In genomic region chr20:57207251-57207650, GRCh38 we compare ENCODE assay signal across 19 cellular contexts. TPM values are rescaled to one million over a fixed set of nuclear protein-coding genes. Genes with fewer than 3 reads are reported as not detected.
DNase-seq lines count a peak whose midpoint lies in the region; ATAC-seq, FAIRE-seq and TF ChIP-seq lines count a peak whose summit lies in the region.
"Had no signal": no experiment of that assay in that cellular context is flagged by ENCODE, and none has a peak within 500 bp of the region (broad histone marks: within the 10 kb centered on the region; RNA-seq: fewer than 3 reads in every experiment).

No MANE protein-coding gene starts in this region.

- H3K27ac ChIP-seq in GM23338 (ENCODE audit: low read depth) (no peak overlapping the region), K562 (ENCODE audit: extremely low read depth, low read depth, low read length) (no peak overlapping the region), colonic mucosa (no peak overlapping the region)

- no peak overlapping the region for H3K4me2 ChIP-seq in GM23338
- H3K4me2 ChIP-seq in K562 (ENCODE audit: insufficient read depth, low read length), result no peak overlapping the region

- ATAC-seq in GM23338 (no peak), K562 (no peak), GM21447 (IDR thresholded peaks at IDR 0.05; ENCODE audit: unreplicated experiment) (no peak), GM19397 (IDR thresholded peaks at IDR 0.05; ENCODE audit: unreplicated experiment) (no peak)

- 2% methylated on average over 3 of the region's 3 CpGs for WGBS in K562 (ENCODE audit: insufficient coverage, low coverage, missing lambda C conversion rate)

- no peaks in the 10 kb centered on the region for H4K20me1 ChIP-seq in GM23338 (replicated peaks; ENCODE audit: insufficient read depth)
- H4K20me1 ChIP-seq in K562 (replicated peaks; ENCODE audit: control insufficient read depth, insufficient read depth, low read length), result 0 out of 2 replicates have a peak, but pooled peaks cover 4% of the 10 kb centered on the region

- TF ChIP-seq POLR2A in K562 (conservative IDR thresholded peaks at IDR 0.05), result no peak

- FAIRE-seq in K562 (lab: Jason Lieb, UNC), result no peak
- FAIRE-seq: A204.1, D721Med, GM12892, GM18507, H1 had no signal

- no peak overlapping the region for H3K9ac ChIP-seq in K562 (ENCODE audit: insufficient read depth in 1 of 2, low read depth in 2 of 2, low read length in 2 of 2)
- no peak overlapping the region for H3K9ac ChIP-seq in colonic mucosa (ENCODE audit: low read depth in 2 of 2, low read length in 2 of 2)

- H3K36me3 ChIP-seq in GM23338 (ENCODE audit: insufficient read depth) (no peaks in the 10 kb centered on the region), K562 (ENCODE audit: control insufficient read depth, insufficient read depth, low read length) (no peaks in the 10 kb centered on the region), colonic mucosa (no peaks in the 10 kb centered on the region)
- H3K36me3 ChIP-seq: BE2C had no signal

- H3K9me3 ChIP-seq in K562 (replicated peaks; ENCODE audit: control insufficient read depth, insufficient read depth, low read depth, low read length) (no peaks in the 10 kb centered on the region), colonic mucosa (no peaks in the 10 kb centered on the region)
- H3K9me3 ChIP-seq: BE2C had no signal

- POLR2A ChIA-PET in K562 (lab: Yijun Ruan, JAX), result no interaction called here

- intact Hi-C loops in K562 (cut with micrococcal nuclease), result no loop called here
- intact Hi-C loops in colonic mucosa (cut with DNase I), result no loop called here

- CTCF ChIA-PET in K562 (lab: Yijun Ruan, JAX; ENCODE audit: low intra/inter-chr PET ratio), result no interaction called here

- no peak for TF ChIP-seq EP300 in K562 (IDR thresholded peaks at IDR 0.05; ENCODE audit: low read length)

- H3K27me3 Mint-ChIP-seq in GM23338 (ENCODE audit: insufficient read depth, low read depth, poor library complexity) (peaks cover 4% of the 10 kb centered on the region), progenitor cell of endocrine pancreas (no peaks in the 10 kb centered on the region)

- no TSS peak for BruUV-seq in K562 (replicated peaks; lab: Mats Ljungman, UMichigan)

- in situ Hi-C loops in K562 (cut with MboI), result no loop called here

- H3K27me3 ChIP-seq in GM23338 (ENCODE audit: insufficient read depth), result no peaks in the 10 kb centered on the region
- peaks cover 34 to 53% of the 10 kb centered on the region in 2 experiments for H3K27me3 ChIP-seq in K562 (ENCODE audit: control insufficient read depth in 2 of 2, insufficient read depth in 2 of 2, low read length in 2 of 2)
- no peaks in the 10 kb centered on the region for H3K27me3 ChIP-seq in colonic mucosa
- H3K27me3 ChIP-seq: BE2C had no signal

- H3K36me3 Mint-ChIP-seq in GM23338 (ENCODE audit: low read depth) (peaks cover 3% of the 10 kb centered on the region), progenitor cell of endocrine pancreas (ENCODE audit: insufficient read depth) (peaks cover 10% of the 10 kb centered on the region)
- H3K36me3 Mint-ChIP-seq: CD4-positive, CD25-positive, alpha-beta regulatory T cell had no signal

- H3K4me1 ChIP-seq in GM23338 (ENCODE audit: insufficient read depth), result peaks cover 7% of the 10 kb centered on the region
- H3K4me1 ChIP-seq in K562 (replicated peaks in 1 of 2; ENCODE audit: control insufficient read depth in 2 of 2, insufficient read depth in 2 of 2, low read length in 2 of 2), result peaks cover 0 to 3% of the 10 kb centered on the region in 2 experiments; a peak in 1 of 5 replicates
- peaks cover 2% of the 10 kb centered on the region for H3K4me1 ChIP-seq in colonic mucosa
- H3K4me1 ChIP-seq: BE2C had no signal

- H3K4me3 ChIP-seq in GM23338 (no peak overlapping the region), K562 (no peak overlapping the region), colonic mucosa (no peak overlapping the region)

- no peak overlapping the region for H2AFZ ChIP-seq in GM23338
- no peak overlapping the region for H2AFZ ChIP-seq in K562 (ENCODE audit: low read depth, low read length)

- no peak for TF ChIP-seq CTCF in GM23338 (conservative IDR thresholded peaks at IDR 0.05; ENCODE audit: low read depth in 2 of 2)
- TF ChIP-seq CTCF in K562 (IDR thresholded peaks at IDR 0.05 in 2 of 3, conservative IDR thresholded peaks at IDR 0.05 in 1 of 3; ENCODE audit: insufficient read depth in 2 of 3, low read depth in 1 of 3, low read length in 3 of 3), result no peak
- TF ChIP-seq CTCF in progenitor cell of endocrine pancreas (IDR thresholded peaks at IDR 0.05; ENCODE audit: unreplicated experiment), result no peak
- no peak for TF ChIP-seq CTCF in colonic mucosa (IDR thresholded peaks at IDR 0.05)

- no peaks in the 10 kb centered on the region for H3K9me2 ChIP-seq in GM23338 (ENCODE audit: insufficient read depth)

- H3K4me3 Mint-ChIP-seq in GM23338 (no peak overlapping the region), progenitor cell of endocrine pancreas (ENCODE audit: low read depth) (no peak overlapping the region)
- H3K4me3 Mint-ChIP-seq: CD4-positive, CD25-positive, alpha-beta regulatory T cell; H9 had no signal

- H3K9me3 Mint-ChIP-seq in GM23338, result peaks cover 8% of the 10 kb centered on the region
- H3K9me3 Mint-ChIP-seq in progenitor cell of endocrine pancreas (ENCODE audit: low read depth), result peaks cover 5% of the 10 kb centered on the region

- no peaks in the 10 kb centered on the region for H3K9me1 ChIP-seq in K562 (ENCODE audit: control insufficient read depth, insufficient read depth, low read length)

- H3K79me2 ChIP-seq in GM23338 (replicated peaks; ENCODE audit: insufficient read depth) (no peaks in the 10 kb centered on the region), K562 (ENCODE audit: control insufficient read depth, insufficient read depth, low read length) (no peaks in the 10 kb centered on the region)

- DNase-seq in A172 (ENCODE audit: low spot score), result peak; percentile 52
- no peak for DNase-seq in GM23338 (ENCODE audit: low spot score)
- no peak for DNase-seq in K562 (ENCODE audit: extremely low read depth in 1 of 4, low spot score in 3 of 4)
- no peak for DNase-seq in progenitor cell of endocrine pancreas (ENCODE audit: low spot score, unreplicated experiment)
- DNase-seq in colonic mucosa, result no peak
- DNase-seq: ACHN; BE2C; C1 segment of cervical spinal cord; Caco-2; CD4-positive, CD25-positive, alpha-beta regulatory T cell; GDM1; H9 had no signal

- H3K4me1 Mint-ChIP-seq in GM23338 (peaks cover 15% of the 10 kb centered on the region), progenitor cell of endocrine pancreas (ENCODE audit: low read depth) (peaks cover 41% of the 10 kb centered on the region)
- H3K4me1 Mint-ChIP-seq: CD4-positive, CD25-positive, alpha-beta regulatory T cell had no signal

- TF ChIP-seq RAD21 in K562 (CRISPR knock-in tag; conservative IDR thresholded peaks at IDR 0.05 in 1 of 2, IDR thresholded peaks at IDR 0.05 in 1 of 2), result no peak

- no peak overlapping the region for H3K27ac Mint-ChIP-seq in GM23338
- peak overlapping the region; percentile 2 for H3K27ac Mint-ChIP-seq in progenitor cell of endocrine pancreas
- H3K27ac Mint-ChIP-seq: CD4-positive, CD25-positive, alpha-beta regulatory T cell had no signal

- H3F3A ChIP-seq in GM23338 (replicated peaks; ENCODE audit: low read depth), result no peaks in the 10 kb centered on the region

TF ChIP-seq in GM23338, 12 proteins besides CTCF, POLR2A, EP300 and RAD21:
- no peak for TF ChIP-seq EZH2 (IDR thresholded peaks at IDR 0.05; ENCODE audit: low read depth, unreplicated experiment)
- peak; percentile 72 for TF ChIP-seq ZNF331 (CRISPR knock-in tag; IDR thresholded peaks at IDR 0.05; ENCODE audit: low read depth)

TF ChIP-seq in K562, 482 proteins besides CTCF, POLR2A, EP300 and RAD21 (continues in another document):
- no peak for TF ChIP-seq EGR1 (conservative IDR thresholded peaks at IDR 0.05)
- no peak for TF ChIP-seq ELK3 (CRISPR knock-in tag; IDR thresholded peaks at IDR 0.05)

RNA-seq across cellular contexts. Expression of gene BMP7, which starts 59.2 kb away (rescaled TPM):
- 7.8 and 10.2 TPM in 2 replicates for total RNA-seq in A172 (2014; rRNA removed; shearing (Covaris generic))
- total RNA-seq in GM23338 (2014; rRNA removed; shearing (Covaris generic)), result 16.6 and 22.8 TPM in 2 replicates
- polyA plus RNA-seq in GM23338 (2016; fragmentation: Nextera tagmentation; extraction: Ambion mirVana) (15.9 and 17.8 TPM in 2 replicates), K562 (2011; rRNA removed) (not detected in 2 replicates), K562 (2014; fragmentation: Illumina TruSeq; extraction: Trizol) (not detected in 2 replicates), K562 (2014; fragmentation: Nextera tagmentation; extraction: Ambion mirVana) (not detected), K562 (2014; rRNA removed) (not detected in 2 replicates)
- total RNA-seq in K562 (2011; cell fraction: chromatin; rRNA removed; ENCODE audit: low replicate concordance), result not detected in 2 replicates
- total RNA-seq in K562 (2011; cell fraction: nucleolus; rRNA removed), result not detected in 2 replicates
- total RNA-seq in K562 (2011; cell fraction: nucleoplasm; rRNA removed), result not detected in 2 replicates
- total RNA-seq in K562 (2014; rRNA removed) (not detected in 2 replicates), K562 (2014; rRNA removed; fragmentation: Illumina TruSeq; extraction: Trizol) (not detected in 2 replicates), K562 (2015; rRNA removed; fragmentation: Illumina TruSeq; extraction: Trizol) (not detected in 2 replicates), K562 (2021) (0.13 and 0.18 TPM in 2 replicates), progenitor cell of endocrine pancreas (28.4 and 35.4 TPM in 2 replicates), colonic mucosa (1 to 10 TPM; 1.3 to 3.2 TPM)
- not detected in 2 replicates for polyA plus RNA-seq in K562 (2011; cell fraction: cytosol; rRNA removed)
- not detected in 2 replicates for polyA plus RNA-seq in K562 (2011; cell fraction: nucleus; rRNA removed)
- 0.07 and 0.15 TPM in 2 replicates for polyA plus RNA-seq in K562 (2012)
- polyA minus RNA-seq in K562 (2011; rRNA and poly(A)+ RNA removed), result not detected in 2 replicates
- polyA minus RNA-seq in K562 (2011; cell fraction: cytosol; rRNA and poly(A)+ RNA removed), result not detected in 2 replicates
- polyA minus RNA-seq in K562 (2011; cell fraction: nucleus; rRNA and poly(A)+ RNA removed), result not detected in 2 replicates
- total RNA-seq: CD4-positive, CD25-positive, alpha-beta regulatory T cell had no signal
- polyA plus RNA-seq: CD4-positive, CD25-positive, alpha-beta regulatory T cell had no signal
